ENCODE assay signal across 17 cellular contexts in genomic region chr17:63820963-63821561, GRCh38. TPM values are rescaled to one million over a fixed set of nuclear protein-coding genes. Genes with fewer than 3 reads are reported as not detected.
DNase-seq lines count a peak whose midpoint lies in the region; TF ChIP-seq lines count a peak whose summit lies in the region.
"Had no signal": no experiment of that assay in that cellular context is flagged by ENCODE, and none has a peak within 500 bp of the region (broad histone marks: within the 10 kb centered on the region; RNA-seq: fewer than 3 reads in every experiment).

No MANE protein-coding gene starts in this region.

- peak overlapping the region; percentile 4 for H3K27ac Mint-ChIP-seq in activated naive CD4-positive, alpha-beta T cell treated with anti-CD3 and anti-CD28 coated beads, Interleukin-2, amount 50 U/mL, for 24 hours
- H3K27ac Mint-ChIP-seq in T-helper 2 cell treated with Interferon-gamma antibody and Interleukin-4, amounts not matched to agents 5 μg/mL and 100 μg/mL, for 36 hours: peak overlapping the region; percentile 62
- H3K27ac Mint-ChIP-seq in endothelial cell (ENCODE audit: unreplicated experiment) (peak overlapping the region; percentile 64), osteocyte (ENCODE audit: unreplicated experiment) (no peak overlapping the region)
- H3K27ac Mint-ChIP-seq in stimulated activated naive CD8-positive, alpha-beta T cell treated with anti-CD3 and anti-CD28 coated beads, Interleukin-15, Interleukin-2, amounts not matched to agents 100 ng/mL and 50 ng/mL, for 24 hours: peak overlapping the region; percentile 37

- peaks cover 31% of the 10 kb centered on the region for H3K36me3 Mint-ChIP-seq in activated naive CD4-positive, alpha-beta T cell treated with anti-CD3 and anti-CD28 coated beads, Interleukin-2, amount 50 U/mL, for 24 hours
- H3K36me3 Mint-ChIP-seq in T-helper 2 cell treated with Interferon-gamma antibody and Interleukin-4, amounts not matched to agents 5 μg/mL and 100 μg/mL, for 36 hours (ENCODE audit: low read depth): peaks cover 83% of the 10 kb centered on the region
- H3K36me3 Mint-ChIP-seq in endothelial cell (ENCODE audit: low read depth, unreplicated experiment) (peaks cover 72% of the 10 kb centered on the region), osteocyte (ENCODE audit: unreplicated experiment) (peaks cover 68% of the 10 kb centered on the region)
- H3K36me3 Mint-ChIP-seq in stimulated activated naive CD8-positive, alpha-beta T cell treated with anti-CD3 and anti-CD28 coated beads, Interleukin-15, Interleukin-2, amounts not matched to agents 100 ng/mL and 50 ng/mL, for 24 hours (ENCODE audit: low read depth): peaks cover 95% of the 10 kb centered on the region

- H3K4me3 Mint-ChIP-seq in activated naive CD4-positive, alpha-beta T cell treated with anti-CD3 and anti-CD28 coated beads, Interleukin-2, amount 50 U/mL, for 24 hours: no peak overlapping the region
- H3K4me3 Mint-ChIP-seq in T-helper 2 cell treated with Interferon-gamma antibody and Interleukin-4, amounts not matched to agents 5 μg/mL and 100 μg/mL, for 36 hours: peak overlapping the region; percentile 51
- H3K4me3 Mint-ChIP-seq in endothelial cell (ENCODE audit: unreplicated experiment) (peak overlapping the region; percentile 76), osteocyte (ENCODE audit: unreplicated experiment) (no peak overlapping the region)
- H3K4me3 Mint-ChIP-seq in stimulated activated naive CD8-positive, alpha-beta T cell treated with anti-CD3 and anti-CD28 coated beads, Interleukin-15, Interleukin-2, amounts not matched to agents 100 ng/mL and 50 ng/mL, for 24 hours: no peak overlapping the region

- no peak for DNase-seq in activated naive CD4-positive, alpha-beta T cell treated with anti-CD3 and anti-CD28 coated beads, Interleukin-2, amount 50 U/mL, for 16 hours
- DNase-seq in T-helper 2 cell treated with Interferon-gamma antibody and Interleukin-4, amounts not matched to agents 5 μg/mL and 100 μg/mL, for 36 hours (ENCODE audit: low spot score): no peak
- no peak for DNase-seq in endothelial cell (ENCODE audit: low spot score)
- DNase-seq in DMS114 treated with DMSO at 0.1 percent for 48 hours (lab: John Stamatoyannopoulos, UW; ENCODE audit: unreplicated experiment): no peak
- DNase-seq in DMS153 (lab: John Stamatoyannopoulos, UW): no peak
- DNase-seq in osteocyte (ENCODE audit: extremely low spot score, unreplicated experiment): no peak
- DNase-seq: activated CD4-positive, alpha-beta T cell treated with anti-CD3 and anti-CD28 coated beads for 48 hours; activated effector memory CD4-positive, alpha-beta T cell treated with anti-CD3 and anti-CD28 coated beads, Interleukin-2, amount 50 U/mL, for 16 hours; dorsolateral prefrontal cortex; heart right ventricle; kidney; NCI-H1417; ovary; stomach; uterus had no signal

- TF ChIP-seq CTCF in endothelial cell (IDR thresholded peaks at IDR 0.05; ENCODE audit: unreplicated experiment) (no peak), osteocyte (IDR thresholded peaks at IDR 0.05) (no peak)

- H3K4me1 Mint-ChIP-seq in activated naive CD4-positive, alpha-beta T cell treated with anti-CD3 and anti-CD28 coated beads, Interleukin-2, amount 50 U/mL, for 24 hours: peaks cover 37% of the 10 kb centered on the region
- H3K4me1 Mint-ChIP-seq in T-helper 2 cell treated with Interferon-gamma antibody and Interleukin-4, amounts not matched to agents 5 μg/mL and 100 μg/mL, for 36 hours (ENCODE audit: low read depth): peaks cover 33% of the 10 kb centered on the region
- peaks cover 10% of the 10 kb centered on the region for H3K4me1 Mint-ChIP-seq in endothelial cell (ENCODE audit: unreplicated experiment)
- H3K4me1 Mint-ChIP-seq in stimulated activated naive CD8-positive, alpha-beta T cell treated with anti-CD3 and anti-CD28 coated beads, Interleukin-15, Interleukin-2, amounts not matched to agents 100 ng/mL and 50 ng/mL, for 24 hours (ENCODE audit: low read depth): peaks cover 52% of the 10 kb centered on the region
- H3K4me1 Mint-ChIP-seq in osteocyte (ENCODE audit: unreplicated experiment): peaks cover 8% of the 10 kb centered on the region

- H3K27me3 Mint-ChIP-seq in activated naive CD4-positive, alpha-beta T cell treated with anti-CD3 and anti-CD28 coated beads, Interleukin-2, amount 50 U/mL, for 24 hours: no peaks in the 10 kb centered on the region
- no peaks in the 10 kb centered on the region for H3K27me3 Mint-ChIP-seq in T-helper 2 cell treated with Interferon-gamma antibody and Interleukin-4, amounts not matched to agents 5 μg/mL and 100 μg/mL, for 36 hours (ENCODE audit: low read depth)
- H3K27me3 Mint-ChIP-seq in endothelial cell (ENCODE audit: unreplicated experiment) (peaks cover 21% of the 10 kb centered on the region), osteocyte (ENCODE audit: unreplicated experiment) (no peaks in the 10 kb centered on the region)
- no peaks in the 10 kb centered on the region for H3K27me3 Mint-ChIP-seq in stimulated activated naive CD8-positive, alpha-beta T cell treated with anti-CD3 and anti-CD28 coated beads, Interleukin-15, Interleukin-2, amounts not matched to agents 100 ng/mL and 50 ng/mL, for 24 hours

- no peaks in the 10 kb centered on the region for H3K9me3 Mint-ChIP-seq in activated naive CD4-positive, alpha-beta T cell treated with anti-CD3 and anti-CD28 coated beads, Interleukin-2, amount 50 U/mL, for 24 hours
- no peaks in the 10 kb centered on the region for H3K9me3 Mint-ChIP-seq in T-helper 2 cell treated with Interferon-gamma antibody and Interleukin-4, amounts not matched to agents 5 μg/mL and 100 μg/mL, for 36 hours
- H3K9me3 Mint-ChIP-seq in endothelial cell (ENCODE audit: unreplicated experiment) (no peaks in the 10 kb centered on the region), osteocyte (ENCODE audit: unreplicated experiment) (no peaks in the 10 kb centered on the region)
- H3K9me3 Mint-ChIP-seq in stimulated activated naive CD8-positive, alpha-beta T cell treated with anti-CD3 and anti-CD28 coated beads, Interleukin-15, Interleukin-2, amounts not matched to agents 100 ng/mL and 50 ng/mL, for 24 hours: no peaks in the 10 kb centered on the region

RNA-seq across cellular contexts. Expression of gene PSMC5, which starts 6.2 kb away (rescaled TPM):
- total RNA-seq in endothelial cell (ENCODE audit: unreplicated experiment) (124 TPM), osteocyte (98.5 and 106 TPM in 2 replicates)

RNA-seq across cellular contexts. Expression of gene FTSJ3, which starts 6.4 kb away (rescaled TPM):
- total RNA-seq in endothelial cell (ENCODE audit: unreplicated experiment) (48.6 TPM), osteocyte (36.1 and 37.4 TPM in 2 replicates)

RNA-seq across cellular contexts. Expression of gene SMARCD2, which starts 21.4 kb away (rescaled TPM):
- total RNA-seq in endothelial cell (ENCODE audit: unreplicated experiment): 57.3 TPM
- total RNA-seq in osteocyte: 42.6 and 44.7 TPM in 2 replicates

RNA-seq across cellular contexts. Expression of gene DDX42, which starts 47.1 kb away (rescaled TPM):
- 110 TPM for total RNA-seq in endothelial cell (ENCODE audit: unreplicated experiment)
- total RNA-seq in osteocyte: 109 and 123 TPM in 2 replicates

RNA-seq across cellular contexts. Expression of gene CCDC47, which starts 47.7 kb away (rescaled TPM):
- total RNA-seq in endothelial cell (ENCODE audit: unreplicated experiment) (58.0 TPM), osteocyte (80.6 and 87.5 TPM in 2 replicates)

Comparison
In these comparisons a context has a peak if more than half of its experiments do, and no peak if none do; other contexts are left out.
1. H3K4me3 Mint-ChIP-seq: peak in T-helper 2 cell treated with Interferon-gamma antibody and Interleukin-4, amounts not matched to agents 5 μg/mL and 100 μg/mL, for 36 hours (single experiment) and endothelial cell (single experiment); none in activated naive CD4-positive, alpha-beta T cell treated with anti-CD3 and anti-CD28 coated beads, Interleukin-2, amount 50 U/mL, for 24 hours (single experiment), stimulated activated naive CD8-positive, alpha-beta T cell treated with anti-CD3 and anti-CD28 coated beads, Interleukin-15, Interleukin-2, amounts not matched to agents 100 ng/mL and 50 ng/mL, for 24 hours (single experiment) and osteocyte (single experiment).